In genomic region chr14:22002860-22003284, GRCh38 we compare ENCODE assay signal across 8 cellular contexts.
DNase-seq lines count a peak whose midpoint lies in the region; ATAC-seq, FAIRE-seq and TF ChIP-seq lines count a peak whose summit lies in the region.

No MANE protein-coding gene starts in this region.

- no peak overlapping the region for H3K4ac ChIP-seq in H1 (replicated peaks; ENCODE audit: insufficient read length, low read depth, low read length)
- H3K4ac ChIP-seq in trophoblast cell (ENCODE audit: low read depth, low read length) = no peak overlapping the region

- no peak overlapping the region for H2BK120ac ChIP-seq in H1 (replicated peaks; ENCODE audit: low read depth, low read length)
- H2BK120ac ChIP-seq in trophoblast cell (ENCODE audit: insufficient read depth, low read length, poor library complexity) = no peak overlapping the region

- H4K20me1 ChIP-seq in H1 (replicated peaks in 1 of 2; ENCODE audit: control insufficient read depth in 1 of 2, insufficient read depth in 2 of 2, low read length in 2 of 2) = no peaks in the 10 kb centered on the region

- H3K4me2 ChIP-seq in H1 (ENCODE audit: insufficient read depth in 1 of 2, low read depth in 2 of 2, low read length in 2 of 2) (no peak overlapping the region), trophoblast cell (ENCODE audit: low read length) (no peak overlapping the region)

- no peak overlapping the region for H3K9ac ChIP-seq in H1 (replicated peaks in 1 of 4; ENCODE audit: extremely low read depth in 1 of 4, low read depth in 3 of 4, low read length in 3 of 4)
- H3K9ac ChIP-seq in trophoblast cell (ENCODE audit: low read length) = no peak overlapping the region

- no peak overlapping the region for H3K14ac ChIP-seq in H1 (ENCODE audit: insufficient read length)
- H3K14ac ChIP-seq in trophoblast cell (ENCODE audit: low read length) = no peak overlapping the region

- no peak overlapping the region for H4K5ac ChIP-seq in H1 (ENCODE audit: insufficient read length, low read depth, low read length)

- no peak overlapping the region for H2BK12ac ChIP-seq in H1 (ENCODE audit: low read depth, low read length)
- no peak overlapping the region for H2BK12ac ChIP-seq in trophoblast cell (ENCODE audit: low read length)

- H3K4me3 ChIP-seq in heart right ventricle = no peak overlapping the region
- H3K4me3 ChIP-seq in heart left ventricle = no peak overlapping the region
- no peak overlapping the region for H3K4me3 ChIP-seq in H1 (ENCODE audit: extremely low read depth in 1 of 4, insufficient read depth in 2 of 4, low read depth in 3 of 4, low read length in 4 of 4)
- H3K4me3 ChIP-seq in trophoblast cell (ENCODE audit: low read depth, low read length) = no peak overlapping the region

- no peak overlapping the region for H2BK20ac ChIP-seq in H1 (ENCODE audit: low read length)

- TF ChIP-seq POLR2A in heart left ventricle (IDR thresholded peaks at IDR 0.05) (no peak), H1 (IDR thresholded peaks at IDR 0.05; ENCODE audit: control extremely low read depth in 1 of 2, low read depth in 2 of 2, low read length in 2 of 2) (no peak)

- TF ChIP-seq CTCF in heart right ventricle (IDR thresholded peaks at IDR 0.05) (peak in 5 of 9 donors; percentile 7 to 42 (median 13)), heart left ventricle (IDR thresholded peaks at IDR 0.05) (peak in 4 of 12 donors; percentile 11 to 25 (median 13)), H1 (IDR thresholded peaks at IDR 0.05; ENCODE audit: control extremely low read depth in 1 of 3, insufficient read depth in 1 of 3, low read depth in 1 of 3, low read length in 3 of 3) (peak; percentile 79 to 97 (median 87))

- H2BK5ac ChIP-seq in H1 (ENCODE audit: low read depth, low read length) (no peak overlapping the region), trophoblast cell (ENCODE audit: low read depth, low read length, poor library complexity) (no peak overlapping the region)

- WGBS in heart right ventricle, 2 donors = 36% methylated on average over 10 of the region's 10 CpGs
- WGBS in heart left ventricle, 4 donors = 32 to 34% (median 34%) methylated on average over 10 of the region's 10 CpGs
- 30% methylated on average over 10 of the region's 10 CpGs; no CpG with 5 or more reads in 1 of the 2 experiments for WGBS in H1 (ENCODE audit: extremely low coverage in 1 of 2, insufficient coverage in 1 of 2, insufficient read length in 1 of 2, insufficient replicate concordance in 2 of 2, low coverage in 1 of 2, low lambda C conversion rate in 2 of 2, missing lambda C conversion rate in 1 of 2), 2 experiments
- no CpG with 5 or more reads among the region's 10 CpGs for WGBS in trophoblast cell (ENCODE audit: extremely low coverage, insufficient coverage, insufficient read length)

- H3K79me2 ChIP-seq in H1 (ENCODE audit: control insufficient read depth in 1 of 2, insufficient read depth in 2 of 2, low read length in 2 of 2) (no peaks in the 10 kb centered on the region), trophoblast cell (ENCODE audit: control insufficient read depth, insufficient read depth, low read length, poor library complexity) (no peaks in the 10 kb centered on the region)

- H3K27me3 ChIP-seq in heart right ventricle (peaks cover 0 to 11% (median 0%) of the 10 kb centered on the region in 7 donors), heart left ventricle (no peaks in the 10 kb centered on the region), H1 (replicated peaks in 1 of 4; ENCODE audit: control insufficient read depth in 3 of 4, extremely low read depth in 1 of 4, insufficient read depth in 3 of 4, low read length in 3 of 4) (no peaks in the 10 kb centered on the region), trophoblast cell (ENCODE audit: insufficient read depth, low read length) (no peaks in the 10 kb centered on the region)

- no peak overlapping the region for H2BK15ac ChIP-seq in H1 (ENCODE audit: low read length)

- FAIRE-seq in H1 (lab: Jason Lieb, UNC) = peak; percentile 89

- H4K12ac ChIP-seq in trophoblast cell (ENCODE audit: low read depth, low read length) = no peak overlapping the region

- H3K36me3 ChIP-seq in heart right ventricle = no peaks in the 10 kb centered on the region
- no peaks in the 10 kb centered on the region for H3K36me3 ChIP-seq in heart left ventricle
- no peaks in the 10 kb centered on the region for H3K36me3 ChIP-seq in H1 (ENCODE audit: control insufficient read depth in 2 of 4, insufficient read depth in 4 of 4, low read length in 3 of 4)
- H3K36me3 ChIP-seq in trophoblast cell (ENCODE audit: control insufficient read depth in 1 of 2, insufficient read depth in 2 of 2, low read length in 2 of 2) = no peaks in the 10 kb centered on the region

- DNase-seq in heart right ventricle (no peak), heart left ventricle (no peak), H1 (ENCODE audit: low read depth in 1 of 2, low spot score in 2 of 2) (peak in 1 of 2 experiments; percentile 76), LoVo (ENCODE audit: low spot score) (no peak), trophoblast cell (no peak)
- DNase-seq in activated CD4-positive, alpha-beta T cell treated with anti-CD3 and anti-CD28 coated beads, Interleukin-2, amount 50 U/mL, for 24 hours (ENCODE audit: low read depth in 1 of 2, low spot score in 1 of 2) = peak; percentile 37 to 59
- peak; percentile 52 for DNase-seq in stimulated activated CD8-positive, alpha-beta memory T cell treated with anti-CD3 and anti-CD28 coated beads, Interleukin-12 subunit alpha, Interleukin-12 subunit beta, amount 100 ng/mL, for 1 hour (ENCODE audit: low read depth)

- no peaks in the 10 kb centered on the region for H3K79me1 ChIP-seq in H1 (ENCODE audit: low read depth, low read length)
- H3K79me1 ChIP-seq in trophoblast cell (ENCODE audit: low read length) = no peaks in the 10 kb centered on the region

- H2AK5ac ChIP-seq in H1 (ENCODE audit: low read depth, low read length) (no peak overlapping the region), trophoblast cell (ENCODE audit: low read length) (no peak overlapping the region)

- H2AFZ ChIP-seq in H1 (ENCODE audit: low read length) (peak overlapping the region; percentile 94), trophoblast cell (ENCODE audit: insufficient read depth, low read length, poor library complexity) (no peak overlapping the region)

- H3K9me3 ChIP-seq in heart right ventricle (peaks cover 0 to 9% (median 0%) of the 10 kb centered on the region in 11 donors), heart left ventricle (no peaks in the 10 kb centered on the region), H1 (ENCODE audit: insufficient read depth in 2 of 2, low read depth in 1 of 2, low read length in 1 of 2) (no peaks in the 10 kb centered on the region), trophoblast cell (ENCODE audit: insufficient read depth, low read depth, low read length) (no peaks in the 10 kb centered on the region)

- no peak overlapping the region for H4K8ac ChIP-seq in H1 (ENCODE audit: extremely low read depth, insufficient read depth, low read length)
- H4K8ac ChIP-seq in trophoblast cell (ENCODE audit: low read depth, low read length) = no peak overlapping the region

- H3K23me2 ChIP-seq in H1 (ENCODE audit: low read depth, low read length) = no peaks in the 10 kb centered on the region

- CTCF ChIA-PET in H1 (lab: Charles Lee; ENCODE audit: partially characterized antibody) = interaction anchor here (0.9 to 9.4 kb wide), 21 partner anchors 10 to 269 kb away, joined by 3 to 141 read pairs (median 6); no protein-coding TSS in a partner anchor

- intact Hi-C loops in heart right ventricle (cut with DNase I) = no loop called here
- intact Hi-C loops in heart left ventricle (cut with DNase I) = no loop called here

- ATAC-seq in heart right ventricle (no peak), heart left ventricle (no peak), GM19397 (IDR thresholded peaks at IDR 0.05; ENCODE audit: unreplicated experiment) (no peak)

- TF ChIP-seq EP300 in H1 (IDR thresholded peaks at IDR 0.05; ENCODE audit: borderline replicate concordance in 1 of 2, low read depth in 2 of 2, low read length in 2 of 2) = no peak

- no peak overlapping the region for H4K91ac ChIP-seq in H1 (replicated peaks; ENCODE audit: insufficient read length, low read length)
- H4K91ac ChIP-seq in trophoblast cell (ENCODE audit: low read depth, low read length) = no peak overlapping the region

- H3K4me1 ChIP-seq in heart right ventricle (no peaks in the 10 kb centered on the region), heart left ventricle (no peaks in the 10 kb centered on the region), H1 (replicated peaks in 1 of 4; ENCODE audit: control insufficient read depth in 3 of 4, insufficient read depth in 4 of 4, low read length in 3 of 4) (no peaks in the 10 kb centered on the region), trophoblast cell (ENCODE audit: control insufficient read depth in 1 of 2, insufficient read depth in 2 of 2, low read length in 2 of 2) (no peaks in the 10 kb centered on the region)

- H3K27ac ChIP-seq in heart right ventricle (no peak overlapping the region), heart left ventricle (no peak overlapping the region), H1 (ENCODE audit: low read depth, low read length) (no peak overlapping the region), trophoblast cell (ENCODE audit: low read depth, low read length) (no peak overlapping the region)

- no peak overlapping the region for H3K18ac ChIP-seq in H1 (ENCODE audit: extremely low read depth, low read length)
- no peak overlapping the region for H3K18ac ChIP-seq in trophoblast cell (ENCODE audit: low read length)

- no peak overlapping the region for H3K56ac ChIP-seq in H1 (replicated peaks; ENCODE audit: insufficient read length, low read depth, low read length)

- peak; percentile 63 to 73 for TF ChIP-seq RAD21 in H1 (IDR thresholded peaks at IDR 0.05 in 1 of 2, conservative IDR thresholded peaks at IDR 0.05 in 1 of 2; ENCODE audit: low read depth in 2 of 2, low read length in 2 of 2)

- POLR2A ChIA-PET in H1 (lab: Charles Lee; ENCODE audit: partially characterized antibody) = no interaction called here

- no peak overlapping the region for H3K23ac ChIP-seq in H1 (ENCODE audit: insufficient read length)
- H3K23ac ChIP-seq in trophoblast cell (ENCODE audit: low read length) = no peak overlapping the region

TF ChIP-seq in H1, 55 proteins besides CTCF, POLR2A, EP300 and RAD21:
- TF ChIP-seq E2F6 (IDR thresholded peaks at IDR 0.05) (0 out of 2 replicates have a peak, but pooled peaks have one; percentile 36), CREB1 (IDR thresholded peaks at IDR 0.05) (0 out of 2 replicates have a peak, but pooled peaks have one; percentile 37), SP2 (IDR thresholded peaks at IDR 0.05; ENCODE audit: low read length) (no peak), MAX (IDR thresholded peaks at IDR 0.05) (peak; percentile 36; the same call in 1 of the 2 replicates)

Comparison
In these comparisons a context has a peak if more than half of its experiments do, and no peak if none do; other contexts are left out.
1. DNase-seq: peak in activated CD4-positive, alpha-beta T cell treated with anti-CD3 and anti-CD28 coated beads, Interleukin-2, amount 50 U/mL, for 24 hours (2 of 2) and stimulated activated CD8-positive, alpha-beta memory T cell treated with anti-CD3 and anti-CD28 coated beads, Interleukin-12 subunit alpha, Interleukin-12 subunit beta, amount 100 ng/mL, for 1 hour (single experiment); none in heart right ventricle (0 of 2), heart left ventricle (0 of 5), LoVo (single experiment) and trophoblast cell (0 of 2).